28 cellular contexts compared by ENCODE assay signal in genomic region chr13:30138511-30138910, GRCh38.
DNase-seq lines count a peak whose midpoint lies in the region; FAIRE-seq and TF ChIP-seq lines count a peak whose summit lies in the region.
"Had no signal": no experiment of that assay in that cellular context is flagged by ENCODE, and none has a peak within 500 bp of the region (broad histone marks: within the 10 kb centered on the region; RNA-seq: fewer than 3 reads in every experiment).

No MANE protein-coding gene starts in this region.

- POLR2A ChIA-PET in H1 (lab: Charles Lee; ENCODE audit: partially characterized antibody) = no interaction called here

- H2BK20ac ChIP-seq in H1 (ENCODE audit: low read length) = no peak overlapping the region

- H3K79me2 ChIP-seq in H1 (ENCODE audit: control insufficient read depth in 1 of 2, insufficient read depth in 2 of 2, low read length in 2 of 2) = no peaks in the 10 kb centered on the region
- H3K79me2 ChIP-seq in trophoblast cell (ENCODE audit: control insufficient read depth, insufficient read depth, low read length, poor library complexity) = peaks cover 5% of the 10 kb centered on the region

- H3K23ac ChIP-seq in H1 (ENCODE audit: insufficient read length) (no peak overlapping the region), trophoblast cell (ENCODE audit: low read length) (no peak overlapping the region)

- DNase-seq in HAP-1 (ENCODE audit: low spot score in 2 of 2) (peak; percentile 14 to 62), OCI-M1 (lab: John Stamatoyannopoulos, UW) (peak; percentile 8), H1 (ENCODE audit: low read depth in 1 of 2, low spot score in 2 of 2) (no peak), trophoblast cell (no peak), anterior cingulate cortex (lab: John Stamatoyannopoulos, UW) (no peak), dedifferentiated amniotic fluid mesenchymal stem cell (ENCODE audit: extremely low spot score) (no peak)
- DNase-seq in activated T-helper 1 cell treated with anti-CD3 and anti-CD28 coated beads, Interleukin-12 subunit alpha, Interleukin-12 subunit beta, Interleukin-2, Interleukin-4 antibody, amounts not matched to agents 30 ng/mL and 10 ng/mL and 1 ng/mL, durations not matched to agents 14 hours and 24 hours and 36 hours (ENCODE audit: low spot score) = no peak
- DNase-seq: activated CD4-positive, alpha-beta T cell treated with anti-CD3 and anti-CD28 coated beads for 48 hours; activated gamma-delta T cell treated with Interleukin-2 at 50 U/mL for 16 hours; activated naive CD8-positive, alpha-beta T cell treated with anti-CD3 and anti-CD28 coated beads, Interleukin-2, amount 50 U/mL, for 24 hours; DMS153; glutamatergic neuron; GOT3; KBM-7; MG63; NCI-H1105 treated with DMSO at 0.1 percent for 48 hours; NCI-H187 treated with DMSO at 0.1 percent for 48 hours; NCI-H2171 treated with DMSO at 0.1 percent for 48 hours; NCI-H510A; right lobe of liver; SIG-M5 had no signal

- H3K27me3 Mint-ChIP-seq in activated T-helper 1 cell treated with anti-CD3 and anti-CD28 coated beads, Interleukin-12 subunit alpha, Interleukin-12 subunit beta, Interleukin-2, Interleukin-4 antibody, amounts not matched to agents 30 ng/mL and 10 ng/mL and 1 ng/mL, durations not matched to agents 14 hours and 24 hours and 36 hours (ENCODE audit: insufficient read depth) = peaks cover 4% of the 10 kb centered on the region
- H3K27me3 Mint-ChIP-seq: activated naive CD8-positive, alpha-beta T cell treated with anti-CD3 and anti-CD28 coated beads, Interleukin-2, amount 50 U/mL, for 24 hours; central memory CD8-positive, alpha-beta T cell had no signal

- H2BK15ac ChIP-seq in H1 (ENCODE audit: low read length) = no peak overlapping the region

- H3K4me1 ChIP-seq in HAP-1 (peaks cover 6% of the 10 kb centered on the region), H1 (replicated peaks in 1 of 4; ENCODE audit: control insufficient read depth in 3 of 4, insufficient read depth in 4 of 4, low read length in 3 of 4) (no peaks in the 10 kb centered on the region), trophoblast cell (ENCODE audit: control insufficient read depth in 1 of 2, insufficient read depth in 2 of 2, low read length in 2 of 2) (peaks cover 26 to 36% of the 10 kb centered on the region in 2 experiments)
- H3K4me1 ChIP-seq: right lobe of liver had no signal

- no peak for TF ChIP-seq RAD21 in H1 (IDR thresholded peaks at IDR 0.05 in 1 of 2, conservative IDR thresholded peaks at IDR 0.05 in 1 of 2; ENCODE audit: low read depth in 2 of 2, low read length in 2 of 2)

- no peak overlapping the region for H3K14ac ChIP-seq in H1 (ENCODE audit: insufficient read length)
- H3K14ac ChIP-seq in trophoblast cell (ENCODE audit: low read length) = peak overlapping the region; percentile 65

- H3K27me3 ChIP-seq in HAP-1 (ENCODE audit: low read depth) = no peaks in the 10 kb centered on the region
- no peaks in the 10 kb centered on the region for H3K27me3 ChIP-seq in H1 (replicated peaks in 1 of 4; ENCODE audit: control insufficient read depth in 3 of 4, extremely low read depth in 1 of 4, insufficient read depth in 3 of 4, low read length in 3 of 4)
- no peaks in the 10 kb centered on the region for H3K27me3 ChIP-seq in trophoblast cell (ENCODE audit: insufficient read depth, low read length)
- H3K27me3 ChIP-seq: BLaER1 treated with 17β-estradiol and CSF1 and Interleukin-3, amounts not matched to agents 10 nM and 100 nM; MG63; right lobe of liver; tibial nerve had no signal

- no peak overlapping the region for H3K9ac ChIP-seq in H1 (replicated peaks in 1 of 4; ENCODE audit: extremely low read depth in 1 of 4, low read depth in 3 of 4, low read length in 3 of 4)
- no peak overlapping the region for H3K9ac ChIP-seq in trophoblast cell (ENCODE audit: low read length)
- H3K9ac ChIP-seq: BLaER1 treated with 17β-estradiol and CSF1 and Interleukin-3, amounts not matched to agents 10 nM and 100 nM had no signal

- CTCF ChIA-PET in H1 (lab: Charles Lee; ENCODE audit: partially characterized antibody) = interaction anchor here (1.1 kb wide), 1 partner anchor 242 kb away, joined by 4 read pairs; no protein-coding TSS in a partner anchor

- H2AK5ac ChIP-seq in H1 (ENCODE audit: low read depth, low read length) (no peak overlapping the region), trophoblast cell (ENCODE audit: low read length) (peak overlapping the region; percentile 53)

- in situ Hi-C loops in HAP-1 (cut with MboI; ENCODE audit: low sequenced_read_pairs) = loop anchor here (10.0 to 25.0 kb wide), 3 partner anchors 196 to 899 kb away; no protein-coding TSS in a partner anchor

- H3K4me1 Mint-ChIP-seq in activated T-helper 1 cell treated with anti-CD3 and anti-CD28 coated beads, Interleukin-12 subunit alpha, Interleukin-12 subunit beta, Interleukin-2, Interleukin-4 antibody, amounts not matched to agents 30 ng/mL and 10 ng/mL and 1 ng/mL, durations not matched to agents 14 hours and 24 hours and 36 hours (ENCODE audit: low read depth) = peaks cover 28% of the 10 kb centered on the region

- H4K91ac ChIP-seq in H1 (replicated peaks; ENCODE audit: insufficient read length, low read length) (peak overlapping the region; percentile 42), trophoblast cell (ENCODE audit: low read depth, low read length) (peak overlapping the region; percentile 59)

- no peaks in the 10 kb centered on the region for H3K36me3 Mint-ChIP-seq in activated T-helper 1 cell treated with anti-CD3 and anti-CD28 coated beads, Interleukin-12 subunit alpha, Interleukin-12 subunit beta, Interleukin-2, Interleukin-4 antibody, amounts not matched to agents 30 ng/mL and 10 ng/mL and 1 ng/mL, durations not matched to agents 14 hours and 24 hours and 36 hours (ENCODE audit: low read depth)

- no peaks in the 10 kb centered on the region for H3K9me3 Mint-ChIP-seq in activated T-helper 1 cell treated with anti-CD3 and anti-CD28 coated beads, Interleukin-12 subunit alpha, Interleukin-12 subunit beta, Interleukin-2, Interleukin-4 antibody, amounts not matched to agents 30 ng/mL and 10 ng/mL and 1 ng/mL, durations not matched to agents 14 hours and 24 hours and 36 hours
- H3K9me3 Mint-ChIP-seq: activated naive CD8-positive, alpha-beta T cell treated with anti-CD3 and anti-CD28 coated beads, Interleukin-2, amount 50 U/mL, for 24 hours; central memory CD8-positive, alpha-beta T cell; memory B cell; T-helper 2 cell treated with Interferon-gamma antibody and Interleukin-4, amounts not matched to agents 5 μg/mL and 100 μg/mL, for 36 hours had no signal

- H3K79me1 ChIP-seq in H1 (ENCODE audit: low read depth, low read length) = no peaks in the 10 kb centered on the region
- H3K79me1 ChIP-seq in trophoblast cell (ENCODE audit: low read length) = peaks cover 51% of the 10 kb centered on the region

- no peak overlapping the region for H4K12ac ChIP-seq in trophoblast cell (ENCODE audit: low read depth, low read length)

- H4K20me1 ChIP-seq in H1 (replicated peaks in 1 of 2; ENCODE audit: control insufficient read depth in 1 of 2, insufficient read depth in 2 of 2, low read length in 2 of 2) = no peaks in the 10 kb centered on the region
- H4K20me1 ChIP-seq: BLaER1 treated with 17β-estradiol and CSF1 and Interleukin-3, amounts not matched to agents 10 nM and 100 nM had no signal

- WGBS in H1 (ENCODE audit: extremely low coverage in 1 of 2, insufficient coverage in 1 of 2, insufficient read length in 1 of 2, insufficient replicate concordance in 2 of 2, low coverage in 1 of 2, low lambda C conversion rate in 2 of 2, missing lambda C conversion rate in 1 of 2), 2 experiments = 89% methylated on average over 8 of the region's 8 CpGs; no CpG with 5 or more reads in 1 of the 2 experiments
- WGBS in trophoblast cell (ENCODE audit: extremely low coverage, insufficient coverage, insufficient read length) = no CpG with 5 or more reads among the region's 8 CpGs

- TF ChIP-seq POLR2A in H1 (IDR thresholded peaks at IDR 0.05; ENCODE audit: control extremely low read depth in 1 of 2, low read depth in 2 of 2, low read length in 2 of 2) = no peak

- FAIRE-seq in H1 (lab: Jason Lieb, UNC) = no peak
- FAIRE-seq: GM18507 had no signal

- H2BK120ac ChIP-seq in H1 (replicated peaks; ENCODE audit: low read depth, low read length) = no peak overlapping the region
- H2BK120ac ChIP-seq in trophoblast cell (ENCODE audit: insufficient read depth, low read length, poor library complexity) = peak overlapping the region; percentile 52

- H3K4me3 ChIP-seq in HAP-1 (no peak overlapping the region), H1 (ENCODE audit: extremely low read depth in 1 of 4, insufficient read depth in 2 of 4, low read depth in 3 of 4, low read length in 4 of 4) (no peak overlapping the region), trophoblast cell (ENCODE audit: low read depth, low read length) (no peak overlapping the region)
- H3K4me3 ChIP-seq: BLaER1 treated with 17β-estradiol and CSF1 and Interleukin-3, amounts not matched to agents 10 nM and 100 nM; MG63; right lobe of liver; tibial nerve had no signal

- intact Hi-C loops in activated T-helper 1 cell treated with anti-CD3 and anti-CD28 coated beads, Interleukin-12 subunit alpha, Interleukin-12 subunit beta, Interleukin-2, Interleukin-4 antibody, amounts not matched to agents 30 ng/mL and 10 ng/mL and 1 ng/mL, durations not matched to agents 14 hours and 24 hours and 36 hours (cut with micrococcal nuclease) = no loop called here

- H3K36me3 ChIP-seq in HAP-1 (replicated peaks) = no peaks in the 10 kb centered on the region
- no peaks in the 10 kb centered on the region for H3K36me3 ChIP-seq in H1 (ENCODE audit: control insufficient read depth in 2 of 4, insufficient read depth in 4 of 4, low read length in 3 of 4)
- H3K36me3 ChIP-seq in trophoblast cell (ENCODE audit: control insufficient read depth in 1 of 2, insufficient read depth in 2 of 2, low read length in 2 of 2) = no peaks in the 10 kb centered on the region
- H3K36me3 ChIP-seq: BLaER1 treated with 17β-estradiol and CSF1 and Interleukin-3, amounts not matched to agents 10 nM and 100 nM; MG63; right lobe of liver; tibial nerve had no signal

- no peak overlapping the region for H3K27ac Mint-ChIP-seq in activated T-helper 1 cell treated with anti-CD3 and anti-CD28 coated beads, Interleukin-12 subunit alpha, Interleukin-12 subunit beta, Interleukin-2, Interleukin-4 antibody, amounts not matched to agents 30 ng/mL and 10 ng/mL and 1 ng/mL, durations not matched to agents 14 hours and 24 hours and 36 hours
- H3K27ac Mint-ChIP-seq: activated naive CD8-positive, alpha-beta T cell treated with anti-CD3 and anti-CD28 coated beads, Interleukin-2, amount 50 U/mL, for 24 hours; memory B cell; progenitor cell of endocrine pancreas; T-helper 2 cell treated with Interferon-gamma antibody and Interleukin-4, amounts not matched to agents 5 μg/mL and 100 μg/mL, for 36 hours had no signal

- H4K5ac ChIP-seq in H1 (ENCODE audit: insufficient read length, low read depth, low read length) = no peak overlapping the region

- H3K9me3 ChIP-seq in HAP-1 = no peaks in the 10 kb centered on the region
- no peaks in the 10 kb centered on the region for H3K9me3 ChIP-seq in H1 (ENCODE audit: insufficient read depth in 2 of 2, low read depth in 1 of 2, low read length in 1 of 2)
- H3K9me3 ChIP-seq in trophoblast cell (ENCODE audit: insufficient read depth, low read depth, low read length) = peaks cover 5% of the 10 kb centered on the region
- H3K9me3 ChIP-seq: MG63, right lobe of liver, tibial nerve had no signal

- no peaks in the 10 kb centered on the region for H3K23me2 ChIP-seq in H1 (ENCODE audit: low read depth, low read length)

- no peak for TF ChIP-seq CTCF in H1 (IDR thresholded peaks at IDR 0.05; ENCODE audit: control extremely low read depth in 1 of 3, insufficient read depth in 1 of 3, low read depth in 1 of 3, low read length in 3 of 3)

- H3K27ac ChIP-seq in H1 (ENCODE audit: low read depth, low read length) (no peak overlapping the region), trophoblast cell (ENCODE audit: low read depth, low read length) (no peak overlapping the region)
- H3K27ac ChIP-seq: BLaER1 treated with 17β-estradiol and CSF1 and Interleukin-3, amounts not matched to agents 10 nM and 100 nM; right lobe of liver had no signal

- H4K8ac ChIP-seq in H1 (ENCODE audit: extremely low read depth, insufficient read depth, low read length) (no peak overlapping the region), trophoblast cell (ENCODE audit: low read depth, low read length) (peak overlapping the region; percentile 31)

- H2BK12ac ChIP-seq in H1 (ENCODE audit: low read depth, low read length) (no peak overlapping the region), trophoblast cell (ENCODE audit: low read length) (peak overlapping the region; percentile 70)

- TF ChIP-seq EP300 in H1 (IDR thresholded peaks at IDR 0.05; ENCODE audit: borderline replicate concordance in 1 of 2, low read depth in 2 of 2, low read length in 2 of 2) = no peak

- no peak overlapping the region for H3K56ac ChIP-seq in H1 (replicated peaks; ENCODE audit: insufficient read length, low read depth, low read length)

- no peak overlapping the region for H2AFZ ChIP-seq in H1 (ENCODE audit: low read length)
- no peak overlapping the region for H2AFZ ChIP-seq in trophoblast cell (ENCODE audit: insufficient read depth, low read length, poor library complexity)

- H3K4ac ChIP-seq in H1 (replicated peaks; ENCODE audit: insufficient read length, low read depth, low read length) (no peak overlapping the region), trophoblast cell (ENCODE audit: low read depth, low read length) (no peak overlapping the region)

- H3K4me2 ChIP-seq in H1 (ENCODE audit: insufficient read depth in 1 of 2, low read depth in 2 of 2, low read length in 2 of 2) (no peak overlapping the region), trophoblast cell (ENCODE audit: low read length) (no peak overlapping the region)

- H3K18ac ChIP-seq in H1 (ENCODE audit: extremely low read depth, low read length) (no peak overlapping the region), trophoblast cell (ENCODE audit: low read length) (no peak overlapping the region)

- no peak overlapping the region for H2BK5ac ChIP-seq in H1 (ENCODE audit: low read depth, low read length)
- peak overlapping the region; percentile 18 for H2BK5ac ChIP-seq in trophoblast cell (ENCODE audit: low read depth, low read length, poor library complexity)

- H3K4me3 Mint-ChIP-seq in activated T-helper 1 cell treated with anti-CD3 and anti-CD28 coated beads, Interleukin-12 subunit alpha, Interleukin-12 subunit beta, Interleukin-2, Interleukin-4 antibody, amounts not matched to agents 30 ng/mL and 10 ng/mL and 1 ng/mL, durations not matched to agents 14 hours and 24 hours and 36 hours = no peak overlapping the region
- H3K4me3 Mint-ChIP-seq: activated naive CD8-positive, alpha-beta T cell treated with anti-CD3 and anti-CD28 coated beads, Interleukin-2, amount 50 U/mL, for 24 hours; central memory CD8-positive, alpha-beta T cell; memory B cell; T-helper 2 cell treated with Interferon-gamma antibody and Interleukin-4, amounts not matched to agents 5 μg/mL and 100 μg/mL, for 36 hours had no signal

Comparison
In these comparisons a context has a peak if more than half of its experiments do, and no peak if none do; other contexts are left out.
1. DNase-seq: peak in HAP-1 (2 of 2) and OCI-M1 (single experiment); none in H1 (0 of 2), trophoblast cell (0 of 2), activated T-helper 1 cell treated with anti-CD3 and anti-CD28 coated beads, Interleukin-12 subunit alpha, Interleukin-12 subunit beta, Interleukin-2, Interleukin-4 antibody, amounts not matched to agents 30 ng/mL and 10 ng/mL and 1 ng/mL, durations not matched to agents 14 hours and 24 hours and 36 hours (single experiment), anterior cingulate cortex (0 of 58) and dedifferentiated amniotic fluid mesenchymal stem cell (single experiment).